15 cellular contexts compared by ENCODE assay signal in genomic region chr17:81050645-81051625, GRCh38. TPM values are rescaled to one million over a fixed set of nuclear protein-coding genes. Genes with fewer than 3 reads are reported as not detected.
DNase-seq lines count a peak whose midpoint lies in the region; ATAC-seq, FAIRE-seq and TF ChIP-seq lines count a peak whose summit lies in the region.
"Had no signal": no experiment of that assay in that cellular context is flagged by ENCODE, and none has a peak within 500 bp of the region (broad histone marks: within the 10 kb centered on the region; RNA-seq: fewer than 3 reads in every experiment).

No MANE protein-coding gene starts in this region.

- H3K4me1 Mint-ChIP-seq in astrocyte (ENCODE audit: low read depth, unreplicated experiment): peaks cover 24% of the 10 kb centered on the region

- H4K20me1 ChIP-seq in astrocyte (ENCODE audit: insufficient read depth, low read length) (peaks cover 76% of the 10 kb centered on the region), keratinocyte (ENCODE audit: control insufficient read depth, extremely low read depth, insufficient read depth, low read length) (no peaks in the 10 kb centered on the region)

- FAIRE-seq in astrocyte (lab: Jason Lieb, UNC) (no peak), keratinocyte (lab: Jason Lieb, UNC) (no peak)
- FAIRE-seq: D721Med had no signal

- H3K9me3 Mint-ChIP-seq in astrocyte (ENCODE audit: unreplicated experiment): no peaks in the 10 kb centered on the region

- peaks cover 6% of the 10 kb centered on the region for H3K9me1 ChIP-seq in keratinocyte (ENCODE audit: control insufficient read depth, extremely low read depth, insufficient read depth, low read length)

- H3K27me3 ChIP-seq in astrocyte (ENCODE audit: insufficient read depth, low read length): no peaks in the 10 kb centered on the region
- no peaks in the 10 kb centered on the region for H3K27me3 ChIP-seq in keratinocyte (ENCODE audit: control insufficient read depth, extremely low read depth, insufficient read depth, low read length)
- H3K27me3 ChIP-seq: MG63, SJCRH30 had no signal

- ATAC-seq in HG03196 (IDR thresholded peaks at IDR 0.05; ENCODE audit: unreplicated experiment) (no peak), HG02885 (IDR thresholded peaks at IDR 0.05; ENCODE audit: poor library complexity, unreplicated experiment) (no peak)

- peak overlapping the region; percentile 33 for H3K27ac ChIP-seq in astrocyte (ENCODE audit: low read depth, low read length)
- H3K27ac ChIP-seq in keratinocyte (ENCODE audit: control insufficient read depth, insufficient read depth, low read length): peak overlapping the region; percentile 88
- H3K27ac ChIP-seq: SJCRH30 had no signal

- peaks cover 47% of the 10 kb centered on the region for H3K4me1 ChIP-seq in astrocyte (ENCODE audit: insufficient read depth, low read length)
- peaks cover 66% of the 10 kb centered on the region for H3K4me1 ChIP-seq in keratinocyte (ENCODE audit: control insufficient read depth, extremely low read depth, insufficient read depth, low read length)

- H3K9me3 ChIP-seq in astrocyte (ENCODE audit: insufficient read depth, low read depth, low read length) (no peaks in the 10 kb centered on the region), keratinocyte (ENCODE audit: control insufficient read depth, low read depth, low read length) (no peaks in the 10 kb centered on the region)
- H3K9me3 ChIP-seq: MG63, SJCRH30 had no signal

- H2AFZ ChIP-seq in astrocyte (ENCODE audit: low read depth, low read length) (no peak overlapping the region), keratinocyte (ENCODE audit: control insufficient read depth, low read length) (no peak overlapping the region)

- H3K79me2 ChIP-seq in astrocyte (ENCODE audit: insufficient read depth, low read length): peaks cover 88% of the 10 kb centered on the region
- H3K79me2 ChIP-seq in keratinocyte (ENCODE audit: control insufficient read depth, insufficient read depth, low read length): peaks cover 85% of the 10 kb centered on the region

- no peak overlapping the region for H3K4me3 ChIP-seq in LNCaP clone FGC (ENCODE audit: low read depth, low read length)
- H3K4me3 ChIP-seq in astrocyte (ENCODE audit: insufficient read depth, low read depth, low read length): no peak overlapping the region
- H3K4me3 ChIP-seq in keratinocyte (ENCODE audit: control insufficient read depth in 2 of 3, extremely low read depth in 1 of 3, insufficient read depth in 2 of 3, low read depth in 1 of 3, low read length in 3 of 3): peak overlapping the region in 1 of 3 experiments; percentile 41
- H3K4me3 ChIP-seq: MG63, SJCRH30 had no signal

- peak overlapping the region; percentile 62 for H3K4me2 ChIP-seq in astrocyte (ENCODE audit: low read length)
- H3K4me2 ChIP-seq in keratinocyte (ENCODE audit: control insufficient read depth, extremely low read depth, insufficient read depth, low read depth, low read length): peak overlapping the region; percentile 87

- no peaks in the 10 kb centered on the region for H3K27me3 Mint-ChIP-seq in astrocyte (ENCODE audit: low read depth, unreplicated experiment)

- H3K9ac ChIP-seq in astrocyte (ENCODE audit: low read length): peak overlapping the region; percentile 5
- peak overlapping the region; percentile 75 for H3K9ac ChIP-seq in keratinocyte (ENCODE audit: control insufficient read depth, extremely low read depth, insufficient read depth, low read length)

- H3K27ac Mint-ChIP-seq in astrocyte (ENCODE audit: unreplicated experiment): no peak overlapping the region

- peak; percentile 64 for DNase-seq in LNCaP clone FGC (ENCODE audit: low read depth)
- DNase-seq in astrocyte (ENCODE audit: low read depth): no peak
- no peak for DNase-seq in keratinocyte (ENCODE audit: low read depth, low spot score)
- peak; percentile 7 for DNase-seq in superior temporal gyrus (ENCODE audit: extremely low spot score)
- no peak for DNase-seq in NCI-H2196 treated with DMSO at 0.1 percent for 48 hours (lab: John Stamatoyannopoulos, UW; ENCODE audit: unreplicated experiment)
- no peak for DNase-seq in stimulated activated CD4-positive, alpha-beta T cell treated with anti-CD3 and anti-CD28 coated beads, Interleukin-2, amount 100 ng/mL, for 24 hours
- DNase-seq: activated CD4-positive, alpha-beta T cell treated with anti-CD3 and anti-CD28 coated beads for 4 hours; central memory CD4-positive, alpha-beta T cell; MG63; SJCRH30; stimulated activated CD4-positive, alpha-beta T cell treated with anti-CD3 and anti-CD28 coated beads, Interleukin-1b, Interleukin-23, amount 100 ng/mL, for 48 hours; stimulated activated naive CD4-positive, alpha-beta T cell treated with Interleukin-2 at 50 U/mL for 16 hours had no signal

- peaks cover 8% of the 10 kb centered on the region for H3K36me3 Mint-ChIP-seq in astrocyte (ENCODE audit: low read depth, unreplicated experiment)

- no peak for TF ChIP-seq CTCF in LNCaP clone FGC (IDR thresholded peaks at IDR 0.05; ENCODE audit: control insufficient read depth, extremely low read depth, insufficient read depth)
- TF ChIP-seq CTCF in astrocyte (IDR thresholded peaks at IDR 0.05; ENCODE audit: insufficient read depth, low read depth, low read length): no peak
- TF ChIP-seq CTCF in keratinocyte (optimal IDR thresholded peaks at IDR 0.05 in 1 of 3, IDR thresholded peaks at IDR 0.05 in 1 of 3, conservative IDR thresholded peaks at IDR 0.05 in 1 of 3; ENCODE audit: extremely low read depth in 1 of 3, insufficient read depth in 2 of 3, low read length in 3 of 3): no peak

- peak overlapping the region; percentile 66 for H3K4me3 Mint-ChIP-seq in astrocyte (ENCODE audit: unreplicated experiment)

- H3K36me3 ChIP-seq in astrocyte (ENCODE audit: insufficient read depth, low read length) (no peaks in the 10 kb centered on the region), keratinocyte (ENCODE audit: control insufficient read depth in 2 of 2, extremely low read depth in 1 of 2, insufficient read depth in 2 of 2, low read length in 2 of 2) (peaks cover 5 to 12% of the 10 kb centered on the region in 2 experiments)
- H3K36me3 ChIP-seq: SJCRH30 had no signal

- dilution Hi-C loops in keratinocyte (cut with MboI; ENCODE audit: extremely low pct_ligation_motif_present, low sequenced_read_pairs): no loop called here

RNA-seq across cellular contexts. Expression of gene BAIAP2, which starts 16.0 kb away (rescaled TPM):
- 43.3 and 51.4 TPM in 2 replicates for total RNA-seq in astrocyte
- 48.9 to 74.4 TPM (median 56.7 TPM) in 3 replicates for polyA plus RNA-seq in keratinocyte
- 102 TPM for polyA plus RNA-seq in keratinocyte (2011; ENCODE audit: low read depth)
- 30.3 and 63.1 TPM in 2 replicates for polyA plus RNA-seq in keratinocyte (2011; cell fraction: cytosol; rRNA removed)
- 87.9 and 109 TPM in 2 replicates for polyA plus RNA-seq in keratinocyte (2011; cell fraction: nucleus; rRNA removed)
- 66.3 and 124 TPM in 2 replicates for polyA plus RNA-seq in keratinocyte (2012; ENCODE audit: low replicate concordance)
- polyA minus RNA-seq in keratinocyte: 44.6 to 102 TPM (median 54.9 TPM) in 3 replicates
- 94.8 TPM for polyA minus RNA-seq in keratinocyte (2011; cell fraction: cytosol; rRNA and poly(A)+ RNA removed)
- 66.4 and 99.6 TPM in 2 replicates for polyA minus RNA-seq in keratinocyte (2011; cell fraction: nucleus; rRNA and poly(A)+ RNA removed)

RNA-seq across cellular contexts. Expression of gene CHMP6, which starts 59.3 kb away (rescaled TPM):
- 16.8 and 19.0 TPM in 2 replicates for total RNA-seq in astrocyte
- polyA plus RNA-seq in keratinocyte: 14.5 to 26.7 TPM (median 20.9 TPM) in 3 replicates
- 18.9 TPM for polyA plus RNA-seq in keratinocyte (2011; ENCODE audit: low read depth)
- 12.8 and 20.2 TPM in 2 replicates for polyA plus RNA-seq in keratinocyte (2011; cell fraction: cytosol; rRNA removed)
- polyA plus RNA-seq in keratinocyte (2011; cell fraction: nucleus; rRNA removed): 12.8 and 15.0 TPM in 2 replicates
- polyA plus RNA-seq in keratinocyte (2012; ENCODE audit: low replicate concordance): 5.6 and 22.8 TPM in 2 replicates
- 7.6 to 13.2 TPM (median 10.2 TPM) in 3 replicates for polyA minus RNA-seq in keratinocyte
- polyA minus RNA-seq in keratinocyte (2011; cell fraction: cytosol; rRNA and poly(A)+ RNA removed): 19.2 TPM
- polyA minus RNA-seq in keratinocyte (2011; cell fraction: nucleus; rRNA and poly(A)+ RNA removed): 8.2 and 9.0 TPM in 2 replicates

Comparison
In these comparisons a context has a peak if more than half of its experiments do, and no peak if none do; other contexts are left out.
1. DNase-seq: peak in LNCaP clone FGC (single experiment) and superior temporal gyrus (single experiment); none in astrocyte (single experiment), keratinocyte (single experiment), NCI-H2196 treated with DMSO at 0.1 percent for 48 hours (single experiment) and stimulated activated CD4-positive, alpha-beta T cell treated with anti-CD3 and anti-CD28 coated beads, Interleukin-2, amount 100 ng/mL, for 24 hours (0 of 2).